ENCODE assay signal across 29 cellular contexts in the genomic region with DNA sequence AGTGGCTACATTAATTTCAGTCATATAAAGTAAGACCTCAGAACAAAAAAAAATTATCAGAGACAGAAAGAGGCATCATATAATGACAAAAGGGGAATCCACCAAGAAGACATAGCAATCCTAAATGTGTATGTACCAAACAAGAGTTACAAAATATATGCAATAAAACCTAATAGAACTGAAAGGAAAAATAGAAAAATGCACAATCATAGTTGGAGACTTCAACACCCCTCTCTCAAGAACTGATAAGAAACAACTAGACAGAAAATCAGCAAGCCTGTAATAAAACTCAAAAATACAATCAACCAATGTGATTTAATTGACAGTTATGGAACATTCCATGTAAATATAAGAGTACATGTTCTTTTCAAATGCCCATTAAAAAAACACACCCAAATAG.
"Had no signal": no experiment of that assay in that cellular context is flagged by ENCODE, and none has a peak within 500 bp of the region (broad histone marks: within the 10 kb centered on the region; RNA-seq: fewer than 3 reads in every experiment).

No MANE protein-coding gene starts in this region.

- H3K4me3 Mint-ChIP-seq: dendritic cell treated with granulocyte-macrophage colony-stimulating factor and Interleukin-4, amounts not matched to agents 40 ng/mL and 50 ng/mL, for 4 days; effector memory CD8-positive, alpha-beta T cell; endodermal cell had no signal

- H3K27me3 ChIP-seq: colonic mucosa, foreskin keratinocyte, gastrocnemius medialis, gastroesophageal sphincter had no signal

- FAIRE-seq: colon, endometrium, endothelial cell of umbilical vein, frontal cortex had no signal

- H3K9me3 Mint-ChIP-seq: dendritic cell treated with granulocyte-macrophage colony-stimulating factor and Interleukin-4, amounts not matched to agents 40 ng/mL and 50 ng/mL, for 4 days; effector memory CD8-positive, alpha-beta T cell had no signal

- DNase-seq: colonic mucosa; cortex of kidney; dermis blood vessel endothelial cell; dorsolateral prefrontal cortex; effector CD4-positive, alpha-beta T cell; effector CD8-positive, alpha-beta T cell; effector memory CD4-positive, alpha-beta T cell; effector memory CD8-positive, alpha-beta T cell; erythroblast; esophagus squamous epithelium; foreskin fibroblast; foreskin keratinocyte; foreskin melanocyte; gastrocnemius medialis; glutamatergic neuron; head of caudate nucleus; heart left ventricle; heart right ventricle had no signal

- H3K4me1 ChIP-seq: colonic mucosa, esophagus muscularis mucosa, esophagus squamous epithelium, foreskin keratinocyte, gastrocnemius medialis, gastroesophageal sphincter, heart left ventricle, heart right ventricle had no signal

- H3K27ac ChIP-seq: colonic mucosa, coronary artery, dorsolateral prefrontal cortex, epithelial cell of prostate, esophagus muscularis mucosa, esophagus squamous epithelium, foreskin keratinocyte, gastrocnemius medialis, gastroesophageal sphincter, heart left ventricle, heart right ventricle had no signal

- H3K36me3 ChIP-seq: colonic mucosa, esophagus muscularis mucosa, esophagus squamous epithelium, gastrocnemius medialis, gastroesophageal sphincter, heart left ventricle, heart right ventricle had no signal

- H3K27ac Mint-ChIP-seq: dendritic cell treated with granulocyte-macrophage colony-stimulating factor and Interleukin-4, amounts not matched to agents 40 ng/mL and 50 ng/mL, for 4 days; effector memory CD8-positive, alpha-beta T cell; endodermal cell had no signal

- H3K9me3 ChIP-seq: colonic mucosa, esophagus muscularis mucosa, esophagus squamous epithelium, gastrocnemius medialis had no signal

- H3K4me3 ChIP-seq: colonic mucosa, coronary artery, dorsolateral prefrontal cortex, esophagus muscularis mucosa, esophagus squamous epithelium, gastrocnemius medialis, gastroesophageal sphincter, heart left ventricle, heart right ventricle had no signal

- ATAC-seq: effector memory CD8-positive, alpha-beta T cell; esophagus mucosa; foreskin keratinocyte; gastrocnemius medialis; gastroesophageal sphincter; heart left ventricle; heart right ventricle had no signal
